1 cellular context compared by ENCODE assay signal in genomic region chr17:82095777-82096708, GRCh38.
TF ChIP-seq lines count a peak whose summit lies in the region.

No MANE protein-coding gene starts in this region.

TF ChIP-seq in HepG2, 621 proteins besides CTCF, POLR2A, EP300 and RAD21 (continued from another document and continues in another):
- TF ChIP-seq ZNF691 (CRISPR knock-in tag; IDR thresholded peaks at IDR 0.05; ENCODE audit: borderline replicate concordance, low read depth), result no peak
- no peak for TF ChIP-seq STAT6 (CRISPR knock-in tag; IDR thresholded peaks at IDR 0.05; ENCODE audit: borderline replicate concordance)
- no peak for TF ChIP-seq KIAA2018 (CRISPR knock-in tag; IDR thresholded peaks at IDR 0.05; ENCODE audit: borderline replicate concordance)
- no peak for TF ChIP-seq RORA (CRISPR knock-in tag; IDR thresholded peaks at IDR 0.05)
- TF ChIP-seq PRDM10 (CRISPR knock-in tag; IDR thresholded peaks at IDR 0.05; ENCODE audit: low read depth), result no peak
- TF ChIP-seq ZFYVE20 (CRISPR knock-in tag; IDR thresholded peaks at IDR 0.05; ENCODE audit: borderline replicate concordance, low read depth), result no peak
- TF ChIP-seq ZBTB8A (CRISPR knock-in tag; IDR thresholded peaks at IDR 0.05; ENCODE audit: borderline replicate concordance, low read depth), result no peak
- TF ChIP-seq TERF1 (CRISPR knock-in tag; IDR thresholded peaks at IDR 0.05), result 0 out of 2 replicates have a peak, but pooled peaks have one; percentile 67
- no peak for TF ChIP-seq TBX3 (IDR thresholded peaks at IDR 0.05; ENCODE audit: borderline replicate concordance)
- TF ChIP-seq THAP9 (CRISPR knock-in tag; IDR thresholded peaks at IDR 0.05; ENCODE audit: borderline replicate concordance), result no peak
- TF ChIP-seq IRF9 (CRISPR knock-in tag; IDR thresholded peaks at IDR 0.05; ENCODE audit: borderline replicate concordance), result no peak; the same call in 1 of the 2 replicates
- TF ChIP-seq PAXIP1 (CRISPR knock-in tag; conservative IDR thresholded peaks at IDR 0.05), result no peak
- no peak for TF ChIP-seq MBNL3 (CRISPR knock-in tag; conservative IDR thresholded peaks at IDR 0.05)
- no peak for TF ChIP-seq PRMT3 (CRISPR knock-in tag; IDR thresholded peaks at IDR 0.05; ENCODE audit: borderline replicate concordance, low read depth)
- TF ChIP-seq EZH2 (conservative IDR thresholded peaks at IDR 0.05; ENCODE audit: low read depth, low read length), result no peak
- TF ChIP-seq SPEN (CRISPR knock-in tag; IDR thresholded peaks at IDR 0.05; ENCODE audit: low read depth), result no peak
- TF ChIP-seq TOPORS (CRISPR knock-in tag; IDR thresholded peaks at IDR 0.05), result peak; percentile 75; the same call in 1 of the 2 replicates
